Comparison of ENCODE assay signal across 3 cellular contexts in genomic region chr19:47432499-47432898, GRCh38.
TF ChIP-seq lines count a peak whose summit lies in the region.

No MANE protein-coding gene starts in this region.

TF ChIP-seq in HepG2, 621 proteins besides CTCF, POLR2A, EP300 and RAD21:
- TF ChIP-seq ZNF317 (CRISPR knock-in tag; IDR thresholded peaks at IDR 0.05) (no peak), MAFF (IDR thresholded peaks at IDR 0.05; ENCODE audit: low read depth, low read length) (peak; percentile 67), MAFK (conservative IDR thresholded peaks at IDR 0.05 in 1 of 2, IDR thresholded peaks at IDR 0.05 in 1 of 2; ENCODE audit: low read length in 2 of 2) (peak; percentile 67 to 77)

TF ChIP-seq in K562, 482 proteins besides CTCF, POLR2A, EP300 and RAD21:
- TF ChIP-seq C11orf30 (IDR thresholded peaks at IDR 0.05; ENCODE audit: low read depth) (peak; percentile 61; the same call in 1 of the 2 replicates), HNRNPH1 (optimal IDR thresholded peaks at IDR 0.05; ENCODE audit: low read depth, low read length) (no peak), MAFK (IDR thresholded peaks at IDR 0.05; ENCODE audit: low read length) (0 out of 2 replicates have a peak, but pooled peaks have one; percentile 15), ZNF316 (IDR thresholded peaks at IDR 0.05) (peak; percentile 72), MAFF (IDR thresholded peaks at IDR 0.05; ENCODE audit: low read length) (peak; percentile 36; the same call in 1 of the 2 replicates), MAFG (tag; conservative IDR thresholded peaks at IDR 0.05) (0 out of 2 replicates have a peak, but pooled peaks have one; percentile 5)

TF ChIP-seq in SK-N-SH, 30 proteins besides CTCF, POLR2A, EP300 and RAD21:
- TF ChIP-seq MEF2A (IDR thresholded peaks at IDR 0.05; ENCODE audit: borderline replicate concordance, low read depth) (no peak), ELF1 (IDR thresholded peaks at IDR 0.05) (no peak), REST (IDR thresholded peaks at IDR 0.05; ENCODE audit: low read depth, low read length) (no peak)
